ENCODE assay signal across 9 cellular contexts in the genomic region with DNA sequence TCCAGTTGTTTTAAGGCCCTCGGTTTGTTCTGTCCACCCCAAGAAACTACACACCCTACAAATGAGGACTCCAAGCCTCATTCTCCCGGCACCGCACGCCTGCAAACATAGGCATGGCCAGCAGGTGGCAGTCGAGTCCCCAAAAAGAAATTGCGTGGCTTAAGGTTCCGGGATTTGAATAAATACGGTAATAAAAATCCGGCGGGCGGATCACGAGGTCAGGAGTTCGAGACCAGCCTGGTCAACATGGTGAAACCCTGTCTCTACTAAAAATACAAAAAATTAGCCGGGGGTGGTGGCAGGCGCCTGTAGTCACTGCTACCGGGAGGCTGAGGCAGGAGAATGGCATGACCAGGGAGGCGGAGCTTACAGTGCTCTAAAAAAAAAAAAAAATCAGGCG. TPM values are rescaled to one million over a fixed set of nuclear protein-coding genes. Genes with fewer than 3 reads are reported as not detected.
A peak's percentile ranks its signal among the peaks of the same experiment; 100 is the strongest.
DNase-seq lines count a peak whose midpoint lies in the region; ATAC-seq, FAIRE-seq and TF ChIP-seq lines count a peak whose summit lies in the region.
"Had no signal": no experiment of that assay in that cellular context is flagged by ENCODE, and none has a peak within 500 bp of the region (broad histone marks: within the 10 kb centered on the region; RNA-seq: fewer than 3 reads in every experiment).

No MANE protein-coding gene starts in this region.

- H3K4me1 Mint-ChIP-seq in naive thymus-derived CD4-positive, alpha-beta T cell = peaks cover 6 to 45% (median 38%) of the 10 kb centered on the region in 7 donors
- peaks cover 18 to 29% of the 10 kb centered on the region in 2 donors for H3K4me1 Mint-ChIP-seq in stimulated activated naive B cell treated with anti-CD40 and anti-IgM and Interleukin-4, amounts not matched to agents 10 μg/mL and 1 μg/mL and 100 μg/mL, for 72 hours

- H2BK5ac ChIP-seq in H1 (ENCODE audit: low read depth, low read length) = no peak overlapping the region

- in situ Hi-C loops in Caki2 (cut with HindIII; ENCODE audit: low pct_unique_long_range_greater_than_20kb, low sequenced_read_pairs) = no loop called here

- CTCF ChIA-PET in H1 (lab: Charles Lee; ENCODE audit: partially characterized antibody) = no interaction called here
- CTCF ChIA-PET in naive thymus-derived CD4-positive, alpha-beta T cell (lab: Charles Lee) = no interaction called here

- TF ChIP-seq EP300 in H1 (IDR thresholded peaks at IDR 0.05; ENCODE audit: borderline replicate concordance in 1 of 2, low read depth in 2 of 2, low read length in 2 of 2) = peak in 1 of 2 experiments; percentile 32; a peak in 1 of 3 replicates

- H2BK120ac ChIP-seq in H1 (replicated peaks; ENCODE audit: low read depth, low read length) = no peak overlapping the region

- no peak overlapping the region for H3K9ac ChIP-seq in H1 (replicated peaks in 1 of 4; ENCODE audit: extremely low read depth in 1 of 4, low read depth in 3 of 4, low read length in 3 of 4)

- no peak for TF ChIP-seq POLR2A in H1 (IDR thresholded peaks at IDR 0.05; ENCODE audit: control extremely low read depth in 1 of 2, low read depth in 2 of 2, low read length in 2 of 2)

- TF ChIP-seq CTCF in H1 (IDR thresholded peaks at IDR 0.05; ENCODE audit: control extremely low read depth in 1 of 3, insufficient read depth in 1 of 3, low read depth in 1 of 3, low read length in 3 of 3) = peak in 2 of 3 experiments; percentile 79 to 88; a peak in 3 of 4 replicates

- H3K79me2 ChIP-seq in H1 (ENCODE audit: control insufficient read depth in 1 of 2, insufficient read depth in 2 of 2, low read length in 2 of 2) = no peaks in the 10 kb centered on the region; a peak in 1 of 4 replicates

- 17% methylated on average over 17 of the region's 18 CpGs; no CpG with 5 or more reads in 1 of the 2 experiments for WGBS in H1 (ENCODE audit: extremely low coverage in 1 of 2, insufficient coverage in 1 of 2, insufficient read length in 1 of 2, insufficient replicate concordance in 2 of 2, low coverage in 1 of 2, low lambda C conversion rate in 2 of 2, missing lambda C conversion rate in 1 of 2), 2 experiments

- peak; percentile 81 for ATAC-seq in naive thymus-derived CD4-positive, alpha-beta T cell
- ATAC-seq in stimulated activated naive B cell treated with anti-CD40 and anti-IgM and Interleukin-4, amounts not matched to agents 10 μg/mL and 1 μg/mL and 100 μg/mL, for 72 hours (replicated peaks) = peak; percentile 62 to 65
- no peak for ATAC-seq in HG03025 (IDR thresholded peaks at IDR 0.05; ENCODE audit: low FRiP score, unreplicated experiment)

- H4K5ac ChIP-seq in H1 (ENCODE audit: insufficient read length, low read depth, low read length) = no peak overlapping the region

- H3K27me3 ChIP-seq in H7 (ENCODE audit: control insufficient read depth, insufficient read depth, low read length) (no peaks in the 10 kb centered on the region), H1 (replicated peaks in 1 of 4; ENCODE audit: control insufficient read depth in 3 of 4, extremely low read depth in 1 of 4, insufficient read depth in 3 of 4, low read length in 3 of 4) (no peaks in the 10 kb centered on the region)
- no peaks in the 10 kb centered on the region for H3K27me3 ChIP-seq in naive thymus-derived CD4-positive, alpha-beta T cell (ENCODE audit: control insufficient read depth in 2 of 2, insufficient read depth in 2 of 2, low read length in 2 of 2)
- H3K27me3 ChIP-seq: SJSA1 had no signal

- peaks cover 2% of the 10 kb centered on the region; the same call in 1 of the 2 replicates for H3K23me2 ChIP-seq in H1 (ENCODE audit: low read depth, low read length)

- no peak overlapping the region for H3K23ac ChIP-seq in H1 (ENCODE audit: insufficient read length)

- TF ChIP-seq RAD21 in H1 (IDR thresholded peaks at IDR 0.05 in 1 of 2, conservative IDR thresholded peaks at IDR 0.05 in 1 of 2; ENCODE audit: low read depth in 2 of 2, low read length in 2 of 2) = peak; percentile 83 to 89

- peaks cover 0 to 9% (median 2%) of the 10 kb centered on the region in 11 donors for H3K9me3 Mint-ChIP-seq in naive thymus-derived CD4-positive, alpha-beta T cell
- H3K9me3 Mint-ChIP-seq in stimulated activated naive B cell treated with anti-CD40 and anti-IgM and Interleukin-4, amounts not matched to agents 10 μg/mL and 1 μg/mL and 100 μg/mL, for 72 hours = no peaks in the 10 kb centered on the region

- POLR2A ChIA-PET in H1 (lab: Charles Lee; ENCODE audit: partially characterized antibody) = no interaction called here
- POLR2A ChIA-PET in naive thymus-derived CD4-positive, alpha-beta T cell (lab: Charles Lee) = no interaction called here

- H3K14ac ChIP-seq in H1 (ENCODE audit: insufficient read length) = no peak overlapping the region

- no peak overlapping the region for H3K56ac ChIP-seq in H1 (replicated peaks; ENCODE audit: insufficient read length, low read depth, low read length)

- no peaks in the 10 kb centered on the region for H3K9me3 ChIP-seq in H1 (ENCODE audit: insufficient read depth in 2 of 2, low read depth in 1 of 2, low read length in 1 of 2)
- H3K9me3 ChIP-seq in naive thymus-derived CD4-positive, alpha-beta T cell (ENCODE audit: control insufficient read depth in 2 of 3, low read length in 3 of 3) = no peaks in the 10 kb centered on the region
- H3K9me3 ChIP-seq: SJSA1 had no signal

- H3K36me3 Mint-ChIP-seq in naive thymus-derived CD4-positive, alpha-beta T cell = peaks cover 0 to 4% (median 0%) of the 10 kb centered on the region in 5 donors
- no peaks in the 10 kb centered on the region for H3K36me3 Mint-ChIP-seq in stimulated activated naive B cell treated with anti-CD40 and anti-IgM and Interleukin-4, amounts not matched to agents 10 μg/mL and 1 μg/mL and 100 μg/mL, for 72 hours

- H3K4me3 ChIP-seq in H7 (ENCODE audit: insufficient read depth, low read depth, low read length) = no peak overlapping the region
- no peak overlapping the region for H3K4me3 ChIP-seq in H1 (ENCODE audit: extremely low read depth in 1 of 4, insufficient read depth in 2 of 4, low read depth in 3 of 4, low read length in 4 of 4)
- H3K4me3 ChIP-seq in naive thymus-derived CD4-positive, alpha-beta T cell (ENCODE audit: low read length) = no peak overlapping the region
- H3K4me3 ChIP-seq: SJSA1 had no signal

- no peak overlapping the region for H2BK15ac ChIP-seq in H1 (ENCODE audit: low read length)

- peak; percentile 19 for FAIRE-seq in H1 (lab: Jason Lieb, UNC)

- H3K36me3 ChIP-seq in H7 (replicated peaks; ENCODE audit: control insufficient read depth, insufficient read depth, low read length) = no peaks in the 10 kb centered on the region
- no peaks in the 10 kb centered on the region for H3K36me3 ChIP-seq in H1 (ENCODE audit: control insufficient read depth in 2 of 4, insufficient read depth in 4 of 4, low read length in 3 of 4)
- H3K36me3 ChIP-seq in naive thymus-derived CD4-positive, alpha-beta T cell (ENCODE audit: control insufficient read depth in 2 of 3, insufficient read depth in 3 of 3, low read length in 3 of 3) = no peaks in the 10 kb centered on the region
- H3K36me3 ChIP-seq: SJSA1 had no signal

- intact Hi-C loops in naive thymus-derived CD4-positive, alpha-beta T cell (cut with micrococcal nuclease) = loop anchor here (1.0 to 5.0 kb wide), 15 partner anchors 15 to 1360 kb away; a partner anchor contains a TSS

- H4K20me1 ChIP-seq in H1 (replicated peaks in 1 of 2; ENCODE audit: control insufficient read depth in 1 of 2, insufficient read depth in 2 of 2, low read length in 2 of 2) = no peaks in the 10 kb centered on the region

- H3K18ac ChIP-seq in H1 (ENCODE audit: extremely low read depth, low read length) = peak overlapping the region; percentile 81; the same call in 1 of the 2 replicates

- no peaks in the 10 kb centered on the region for H3K79me1 ChIP-seq in H1 (ENCODE audit: low read depth, low read length)

- H3K4me1 ChIP-seq in H1 (replicated peaks in 1 of 4; ENCODE audit: control insufficient read depth in 3 of 4, insufficient read depth in 4 of 4, low read length in 3 of 4) = peaks cover 0 to 17% (median 8%) of the 10 kb centered on the region in 4 experiments; a peak in 4 of 7 replicates
- H3K4me1 ChIP-seq in naive thymus-derived CD4-positive, alpha-beta T cell (ENCODE audit: control insufficient read depth in 2 of 2, insufficient read depth in 2 of 2, low read length in 2 of 2) = peaks cover 6 to 18% of the 10 kb centered on the region in 2 donors
- H3K4me1 ChIP-seq: SJSA1 had no signal

- H3K4me2 ChIP-seq in H1 (ENCODE audit: insufficient read depth in 1 of 2, low read depth in 2 of 2, low read length in 2 of 2) = no peak overlapping the region

- H4K91ac ChIP-seq in H1 (replicated peaks; ENCODE audit: insufficient read length, low read length) = no peak overlapping the region

- peak overlapping the region; percentile 44 to 84 (median 80) for H3K27ac Mint-ChIP-seq in naive thymus-derived CD4-positive, alpha-beta T cell
- H3K27ac Mint-ChIP-seq in stimulated activated naive B cell treated with anti-CD40 and anti-IgM and Interleukin-4, amounts not matched to agents 10 μg/mL and 1 μg/mL and 100 μg/mL, for 72 hours = peak overlapping the region; percentile 84

- H4K8ac ChIP-seq in H1 (ENCODE audit: extremely low read depth, insufficient read depth, low read length) = no peak overlapping the region

- H3K4me3 Mint-ChIP-seq in naive thymus-derived CD4-positive, alpha-beta T cell = peak overlapping the region in 9 of 10 donors; percentile 4 to 72 (median 63)
- H3K4me3 Mint-ChIP-seq in stimulated activated naive B cell treated with anti-CD40 and anti-IgM and Interleukin-4, amounts not matched to agents 10 μg/mL and 1 μg/mL and 100 μg/mL, for 72 hours = peak overlapping the region; percentile 40 to 47

- no peak overlapping the region for H2AK5ac ChIP-seq in H1 (ENCODE audit: low read depth, low read length)

- peak overlapping the region; percentile 82; the same call in 1 of the 2 replicates for H2BK12ac ChIP-seq in H1 (ENCODE audit: low read depth, low read length)

- H3K4ac ChIP-seq in H1 (replicated peaks; ENCODE audit: insufficient read length, low read depth, low read length) = no peak overlapping the region

- DNase-seq in Caki2 (ENCODE audit: low read depth) (peak; percentile 55), H7 (peak; percentile 81), NOMO-1 (lab: John Stamatoyannopoulos, UW; ENCODE audit: unreplicated experiment in 2 of 2) (peak; percentile 64 to 66), H1 (ENCODE audit: low read depth in 1 of 2, low spot score in 2 of 2) (peak in 1 of 2 experiments; percentile 99)
- peak; percentile 55 to 58 for DNase-seq in activated CD8-positive, alpha-beta memory T cell treated with anti-CD3 and anti-CD28 coated beads for 4 hours (ENCODE audit: low read depth in 2 of 2)
- DNase-seq in naive thymus-derived CD4-positive, alpha-beta T cell = peak; percentile 55 to 88 (median 77)
- peak; percentile 80 for DNase-seq in stimulated activated naive B cell treated with anti-CD40 and anti-IgM and Interleukin-4, amounts not matched to agents 10 μg/mL and 1 μg/mL and 100 μg/mL, for 72 hours

- H2AFZ ChIP-seq in H1 (ENCODE audit: low read length) = no peak overlapping the region

- H3K27me3 Mint-ChIP-seq in naive thymus-derived CD4-positive, alpha-beta T cell = peaks cover 0 to 2% (median 0%) of the 10 kb centered on the region in 5 donors
- peaks cover 0 to 7% of the 10 kb centered on the region in 2 donors for H3K27me3 Mint-ChIP-seq in stimulated activated naive B cell treated with anti-CD40 and anti-IgM and Interleukin-4, amounts not matched to agents 10 μg/mL and 1 μg/mL and 100 μg/mL, for 72 hours

- no peak overlapping the region for H2BK20ac ChIP-seq in H1 (ENCODE audit: low read length)

- no peak overlapping the region for H3K27ac ChIP-seq in H1 (ENCODE audit: low read depth, low read length)
- no peak overlapping the region for H3K27ac ChIP-seq in naive thymus-derived CD4-positive, alpha-beta T cell (ENCODE audit: low read depth, low read length)
- H3K27ac ChIP-seq: SJSA1 had no signal

RNA-seq across cellular contexts. Expression of a gene that starts 21.8 kb away (rescaled TPM):
- 5.6 and 8.9 TPM in 2 replicates for total RNA-seq in Caki2 (2014; rRNA removed; shearing (Covaris generic); ENCODE audit: low replicate concordance)
- 0.85 and 3.2 TPM in 2 replicates for total RNA-seq in H7 (2014; rRNA removed; shearing (Covaris generic))
- 3.4 and 5.6 TPM in 2 replicates for total RNA-seq in H1 (2021; fragmentation: NEBNext Ultra II Directional; extraction: Animal tissue kit (Norgen Biotek cat#: 25700))
- polyA plus RNA-seq in H1 (2011; rRNA removed) = 1.9 and 2.1 TPM in 2 replicates
- polyA plus RNA-seq in H1 (2011; cell fraction: cytosol; rRNA removed) = 2.9 TPM
- polyA plus RNA-seq in H1 (2011; cell fraction: nucleus; rRNA removed) = 4.0 TPM
- polyA plus RNA-seq in H1 (2012, experiment 1 of 2) = 3.4 to 6.5 TPM (median 4.4 TPM) in 4 replicates
- 2.1 TPM for polyA plus RNA-seq in H1 (2012, experiment 2 of 2)
- 2.4 TPM for polyA plus RNA-seq in H1 (2013, experiment 1 of 2)
- polyA plus RNA-seq in H1 (2013, experiment 2 of 2) = 2.2 TPM
- 5.2 and 6.7 TPM in 2 replicates for polyA minus RNA-seq in H1 (2011; rRNA and poly(A)+ RNA removed)
- 4.8 TPM for polyA minus RNA-seq in H1 (2011; cell fraction: cytosol; rRNA and poly(A)+ RNA removed)
- polyA minus RNA-seq in H1 (2011; cell fraction: nucleus; rRNA and poly(A)+ RNA removed) = 5.5 TPM
- total RNA-seq in naive thymus-derived CD4-positive, alpha-beta T cell = 10 to 100 TPM in 1 of 5 experiments, 1 to 10 TPM in 3, under 1 TPM in 1; 0.63 to 51.3 (median 1.5) TPM
- polyA plus RNA-seq in naive thymus-derived CD4-positive, alpha-beta T cell = under 1 TPM in 1 of 2 donors, not detected in 1; 0.26 TPM
- total RNA-seq: SJSA1 had no signal

RNA-seq across cellular contexts. Expression of a gene that starts 34.4 kb away (rescaled TPM):
- 0.34 TPM in 1 of 2 replicates, not detected in the other for total RNA-seq in Caki2 (2014; rRNA removed; shearing (Covaris generic); ENCODE audit: low replicate concordance)
- not detected in 2 replicates for total RNA-seq in H7 (2014; rRNA removed; shearing (Covaris generic))
- total RNA-seq in H1 (2021; fragmentation: NEBNext Ultra II Directional; extraction: Animal tissue kit (Norgen Biotek cat#: 25700)) = not detected in 2 replicates
- 0.06 and 0.08 TPM in 2 replicates for polyA plus RNA-seq in H1 (2011; rRNA removed)
- 0.04 TPM for polyA plus RNA-seq in H1 (2011; cell fraction: cytosol; rRNA removed)
- polyA plus RNA-seq in H1 (2011; cell fraction: nucleus; rRNA removed) = 0.10 TPM
- not detected in 4 replicates for polyA plus RNA-seq in H1 (2012, experiment 1 of 2)
- polyA plus RNA-seq in H1 (2012, experiment 2 of 2) = not detected
- polyA plus RNA-seq in H1 (2013, experiment 1 of 2) = 0.04 TPM
- polyA plus RNA-seq in H1 (2013, experiment 2 of 2) = not detected
- 0.10 TPM in 1 of 2 replicates, not detected in the other for polyA minus RNA-seq in H1 (2011; rRNA and poly(A)+ RNA removed)
- polyA minus RNA-seq in H1 (2011; cell fraction: cytosol; rRNA and poly(A)+ RNA removed) = not detected
- not detected for polyA minus RNA-seq in H1 (2011; cell fraction: nucleus; rRNA and poly(A)+ RNA removed)
- total RNA-seq in naive thymus-derived CD4-positive, alpha-beta T cell = 1 to 10 TPM in 1 of 5 experiments, under 1 TPM in 2, not detected in 2; 0.40 to 7.3 (median 0.98) TPM
- polyA plus RNA-seq in naive thymus-derived CD4-positive, alpha-beta T cell = under 1 TPM in 1 of 2 donors, not detected in 1; 0.19 TPM
- total RNA-seq: SJSA1 had no signal
